11 cellular contexts compared by ENCODE assay signal in the genomic region with DNA sequence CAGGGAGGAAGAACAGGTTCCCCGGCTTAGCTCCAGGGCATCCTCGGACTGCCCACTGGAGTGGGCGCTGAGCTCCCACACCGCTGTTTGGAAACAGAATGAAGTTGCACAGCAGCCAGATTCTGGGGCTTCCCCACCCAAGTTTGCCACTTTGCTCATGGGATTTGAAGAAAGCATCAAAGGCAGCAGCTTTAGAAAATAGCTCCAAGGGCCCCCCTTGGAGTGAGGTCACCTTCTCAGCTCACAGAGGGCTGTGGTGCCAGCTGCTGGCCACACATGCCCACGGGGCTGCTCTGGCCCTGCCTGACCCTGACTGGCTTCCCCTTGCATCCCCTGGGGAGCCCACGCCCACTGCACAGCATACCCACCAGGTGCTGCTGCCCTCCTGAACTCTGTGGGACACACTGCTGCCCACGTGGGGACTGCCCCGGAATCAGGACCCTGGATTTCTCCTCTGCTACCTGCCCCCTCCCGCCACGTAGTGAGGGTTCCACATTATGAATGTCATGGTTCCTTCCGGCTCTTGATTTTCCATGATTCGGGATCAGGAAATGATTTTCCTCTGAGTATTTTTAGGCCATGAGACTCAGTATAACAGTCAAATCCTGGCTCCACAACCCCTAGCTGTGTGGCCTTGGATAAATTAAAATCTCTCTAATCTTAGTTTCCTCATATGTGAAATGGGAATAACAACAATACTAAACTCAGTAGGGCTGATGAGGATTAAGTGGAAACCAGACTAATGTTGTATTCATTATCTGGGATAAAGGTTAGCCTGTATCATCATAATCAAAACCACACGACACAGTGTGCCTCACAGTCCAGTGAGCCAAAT.
DNase-seq lines count a peak whose midpoint lies in the region; ATAC-seq, FAIRE-seq and TF ChIP-seq lines count a peak whose summit lies in the region.
"Had no signal": no experiment of that assay in that cellular context is flagged by ENCODE, and none has a peak within 500 bp of the region (broad histone marks: within the 10 kb centered on the region; RNA-seq: fewer than 3 reads in every experiment).

No MANE protein-coding gene starts in this region.

- 63 to 69% (median 66%) methylated on average over 7 to 13 of the region's 13 CpGs for WGBS in stomach, 5 donors

- H3K9me3 Mint-ChIP-seq in brain, result peaks cover 0 to 2% (median 0%) of the 10 kb centered on the region in 5 experiments
- H3K9me3 Mint-ChIP-seq: activated CD8-positive, alpha-beta T cell treated with anti-CD3 and anti-CD28 coated beads for 36 hours; CD8-positive, alpha-beta memory T cell had no signal

- H3K4me1 Mint-ChIP-seq in brain, result peaks cover 84% of the 10 kb centered on the region
- H3K4me1 Mint-ChIP-seq: CD8-positive, alpha-beta memory T cell had no signal

- TF ChIP-seq POLR2A in stomach (IDR thresholded peaks at IDR 0.05), result no peak

- no peaks in the 10 kb centered on the region for H3K27me3 ChIP-seq in lower lobe of right lung (ENCODE audit: low read depth)
- H3K27me3 ChIP-seq in stomach, result no peaks in the 10 kb centered on the region

- H3K4me3 ChIP-seq in lower lobe of right lung (no peak overlapping the region), stomach (no peak overlapping the region)

- H3K4me1 ChIP-seq in lower lobe of right lung (peaks cover 46% of the 10 kb centered on the region), stomach (peaks cover 17 to 61% (median 49%) of the 10 kb centered on the region in 4 donors)

- peak overlapping the region; percentile 44 for H3K27ac ChIP-seq in lower lobe of right lung
- peak overlapping the region; percentile 19 to 77 (median 63) for H3K27ac ChIP-seq in stomach

- DNase-seq in HTR-8/SVneo (ENCODE audit: insufficient read length, low spot score) (no peak), lower lobe of right lung (no peak), stomach (no peak), NCI-H524 (lab: John Stamatoyannopoulos, UW) (no peak), GM20000 (ENCODE audit: low spot score) (no peak)
- no peak for DNase-seq in activated CD4-positive, alpha-beta T cell treated with anti-CD3 and anti-CD28 coated beads for 4 hours
- DNase-seq: activated CD8-positive, alpha-beta T cell treated with anti-CD3 and anti-CD28 coated beads for 36 hours; CD8-positive, alpha-beta memory T cell had no signal

- H3K9me3 ChIP-seq in lower lobe of right lung (no peaks in the 10 kb centered on the region), stomach (no peaks in the 10 kb centered on the region)

- H3K36me3 Mint-ChIP-seq in brain, result peaks cover 6% of the 10 kb centered on the region
- H3K36me3 Mint-ChIP-seq: CD8-positive, alpha-beta memory T cell had no signal

- ATAC-seq in lower lobe of right lung (peak; percentile 6 to 10), HG03108 (IDR thresholded peaks at IDR 0.05; ENCODE audit: unreplicated experiment) (no peak)
- ATAC-seq: activated CD8-positive, alpha-beta T cell treated with anti-CD3 and anti-CD28 coated beads for 36 hours had no signal

- no peak for TF ChIP-seq EP300 in stomach (IDR thresholded peaks at IDR 0.05)

- intact Hi-C loops in lower lobe of right lung (cut with DNase I), result no loop called here
- intact Hi-C loops in stomach (cut with DNase I; ENCODE audit: low total_unique reads), result no loop called here

- peak overlapping the region in 3 of 5 experiments; percentile 16 to 28 (median 25) for H3K4me3 Mint-ChIP-seq in brain
- H3K4me3 Mint-ChIP-seq: activated CD8-positive, alpha-beta T cell treated with anti-CD3 and anti-CD28 coated beads for 36 hours; CD8-positive, alpha-beta memory T cell had no signal

- H3K27me3 Mint-ChIP-seq in brain, result peaks cover 2% of the 10 kb centered on the region
- H3K27me3 Mint-ChIP-seq: activated CD8-positive, alpha-beta T cell treated with anti-CD3 and anti-CD28 coated beads for 36 hours had no signal

- H3K36me3 ChIP-seq in lower lobe of right lung, result no peaks in the 10 kb centered on the region
- no peaks in the 10 kb centered on the region for H3K36me3 ChIP-seq in stomach

- FAIRE-seq in HTR-8/SVneo (lab: Jason Lieb, UNC), result peak; percentile 65
- FAIRE-seq: GM12891 had no signal

- TF ChIP-seq CTCF in brain (conservative IDR thresholded peaks at IDR 0.05) (no peak), lower lobe of right lung (IDR thresholded peaks at IDR 0.05) (no peak), stomach (IDR thresholded peaks at IDR 0.05) (no peak), GM20000 (IDR thresholded peaks at IDR 0.05; ENCODE audit: extremely low read depth, missing control alignments) (no peak)

- H3K27ac Mint-ChIP-seq in brain, result peak overlapping the region in 4 of 5 experiments; percentile 33 to 92 (median 79)
- H3K27ac Mint-ChIP-seq: activated CD8-positive, alpha-beta T cell treated with anti-CD3 and anti-CD28 coated beads for 36 hours; CD8-positive, alpha-beta memory T cell had no signal
